Comparison of ENCODE assay signal across 18 cellular contexts in genomic region chr5:127009784-127010183, GRCh38.
"Had no signal": no experiment of that assay in that cellular context is flagged by ENCODE, and none has a peak within 500 bp of the region (broad histone marks: within the 10 kb centered on the region; RNA-seq: fewer than 3 reads in every experiment).

No MANE protein-coding gene starts in this region.

- H3K27me3 Mint-ChIP-seq: activated naive CD4-positive, alpha-beta T cell treated with anti-CD3 and anti-CD28 coated beads, Interleukin-2, amount 10 ng/mL, durations not matched to agents 7 days and 5 days; activated naive CD8-positive, alpha-beta T cell treated with anti-CD3 and anti-CD28 coated beads, Interleukin-2, amount 50 U/mL, for 24 hours; stimulated activated naive CD8-positive, alpha-beta T cell treated with anti-CD3 and anti-CD28 coated beads, Interleukin-15, amount 100 ng/mL, for 72 hours had no signal

- H3K9me3 ChIP-seq: suprapubic skin, tibial nerve had no signal

- H3K27ac Mint-ChIP-seq: activated naive CD4-positive, alpha-beta T cell treated with anti-CD3 and anti-CD28 coated beads, Interleukin-2, amount 10 ng/mL, durations not matched to agents 7 days and 5 days; activated naive CD8-positive, alpha-beta T cell treated with anti-CD3 and anti-CD28 coated beads, Interleukin-2, amount 50 U/mL, for 24 hours; immature natural killer cell; WTC11 had no signal

- H3K27me3 ChIP-seq: suprapubic skin, tibial nerve had no signal

- ATAC-seq: activated naive CD8-positive, alpha-beta T cell treated with anti-CD3 and anti-CD28 coated beads, Interleukin-2, amount 50 U/mL, for 24 hours; sciatic nerve; stimulated activated naive CD8-positive, alpha-beta T cell treated with anti-CD3 and anti-CD28 coated beads, Interleukin-15, amount 100 ng/mL, for 72 hours; WTC11 had no signal

- H3K4me3 ChIP-seq: suprapubic skin, tibial nerve had no signal

- H3K27ac ChIP-seq: epithelial cell of prostate, suprapubic skin, tibial nerve had no signal

- H3K4me3 Mint-ChIP-seq: activated naive CD4-positive, alpha-beta T cell treated with anti-CD3 and anti-CD28 coated beads, Interleukin-2, amount 10 ng/mL, durations not matched to agents 7 days and 5 days; activated naive CD8-positive, alpha-beta T cell treated with anti-CD3 and anti-CD28 coated beads, Interleukin-2, amount 50 U/mL, for 24 hours; immature natural killer cell; stimulated activated naive CD8-positive, alpha-beta T cell treated with anti-CD3 and anti-CD28 coated beads, Interleukin-15, amount 100 ng/mL, for 72 hours; WTC11 had no signal

- H3K9me3 Mint-ChIP-seq: activated naive CD4-positive, alpha-beta T cell treated with anti-CD3 and anti-CD28 coated beads, Interleukin-2, amount 10 ng/mL, durations not matched to agents 7 days and 5 days; immature natural killer cell; stimulated activated naive CD8-positive, alpha-beta T cell treated with anti-CD3 and anti-CD28 coated beads, Interleukin-15, amount 100 ng/mL, for 72 hours; WTC11 had no signal

- DNase-seq: activated CD4-positive, alpha-beta T cell treated with anti-CD3 and anti-CD28 coated beads, Interleukin-2, amount 50 U/mL, for 4 hours; activated CD8-positive, alpha-beta memory T cell treated with anti-CD3 and anti-CD28 coated beads for 24 hours; activated CD8-positive, alpha-beta memory T cell treated with anti-CD3 and anti-CD28 coated beads, Interleukin-2, amount 50 U/mL, for 4 hours; activated naive CD4-positive, alpha-beta T cell treated with anti-CD3 and anti-CD28 coated beads, Interleukin-2, amount 10 ng/mL, durations not matched to agents 7 days and 5 days; activated naive CD8-positive, alpha-beta T cell treated with anti-CD3 and anti-CD28 coated beads, Interleukin-2, amount 50 U/mL, for 24 hours; activated T-cell treated with anti-CD3 and anti-CD28 coated beads, Interleukin-2, amount 50 U/mL, for 48 hours; immature natural killer cell; left ventricle myocardium superior; midbrain; occipital lobe; stimulated activated CD4-positive, alpha-beta T cell treated with anti-CD3 and anti-CD28 coated beads, Interleukin-4, amount 100 ng/mL, for 24 hours; stimulated activated naive CD8-positive, alpha-beta T cell treated with anti-CD3 and anti-CD28 coated beads, Interleukin-15, amount 100 ng/mL, for 72 hours; T-helper 1 cell had no signal

- H3K36me3 ChIP-seq: suprapubic skin, tibial nerve had no signal

- H3K36me3 Mint-ChIP-seq: activated naive CD4-positive, alpha-beta T cell treated with anti-CD3 and anti-CD28 coated beads, Interleukin-2, amount 10 ng/mL, durations not matched to agents 7 days and 5 days; immature natural killer cell; WTC11 had no signal
